8 cellular contexts compared by ENCODE assay signal in the genomic region with DNA sequence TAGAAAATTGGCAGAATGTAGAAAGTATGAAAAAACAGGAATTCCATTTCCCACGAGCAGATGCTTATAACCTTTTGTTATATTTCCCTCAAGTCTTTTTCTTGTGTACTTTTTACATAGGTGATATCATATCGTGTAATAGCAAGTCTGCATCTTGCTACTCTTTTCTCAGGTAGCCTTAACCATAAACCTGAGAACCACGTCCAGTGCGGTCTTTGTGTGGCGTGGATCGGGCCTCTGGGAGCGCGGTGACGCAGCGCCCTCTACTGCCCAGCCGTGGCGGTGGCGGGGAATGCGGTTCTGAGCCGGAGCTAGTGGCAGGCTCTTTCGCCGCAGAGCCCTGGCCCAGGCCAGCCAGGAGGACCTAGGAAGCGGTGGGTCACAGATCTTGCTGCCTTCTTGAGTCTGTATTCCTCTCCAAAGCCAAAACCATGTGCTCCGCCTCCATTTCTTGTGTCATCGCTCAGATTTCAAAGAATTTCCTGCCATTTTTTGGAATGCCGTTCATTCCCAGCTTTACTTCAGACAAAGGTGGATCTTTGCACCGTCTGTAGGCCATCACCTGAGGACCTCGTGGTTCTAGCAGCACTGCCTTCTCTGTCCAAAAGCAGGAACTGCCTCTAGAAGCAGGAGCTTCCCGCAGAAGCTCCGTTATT.
DNase-seq lines count a peak whose midpoint lies in the region; ATAC-seq and TF ChIP-seq lines count a peak whose summit lies in the region.

No MANE protein-coding gene starts in this region.

- H3K4me1 ChIP-seq in CD8-positive, alpha-beta memory T cell (ENCODE audit: insufficient read depth, low read length), result peaks cover 28% of the 10 kb centered on the region
- H3K4me1 ChIP-seq in heart left ventricle (peaks cover 0 to 24% (median 4%) of the 10 kb centered on the region in 12 donors), uterus (no peaks in the 10 kb centered on the region)

- peak in 11 of 12 donors; percentile 95 to 99 (median 97) for TF ChIP-seq CTCF in heart left ventricle (IDR thresholded peaks at IDR 0.05)
- peak; percentile 93 to 97 (median 95) for TF ChIP-seq CTCF in uterus (IDR thresholded peaks at IDR 0.05)

- no peaks in the 10 kb centered on the region for H3K9me3 ChIP-seq in CD8-positive, alpha-beta memory T cell (ENCODE audit: low read length)
- H3K9me3 ChIP-seq in heart left ventricle, result no peaks in the 10 kb centered on the region
- no peaks in the 10 kb centered on the region for H3K9me3 ChIP-seq in uterus

- peak overlapping the region; percentile 8 to 76 (median 65) for H3K4me3 Mint-ChIP-seq in CD8-positive, alpha-beta memory T cell
- H3K4me3 Mint-ChIP-seq in activated naive CD8-positive, alpha-beta T cell treated with anti-CD3 and anti-CD28 coated beads for 36 hours, result peak overlapping the region; percentile 50

- H3K9me3 Mint-ChIP-seq in CD8-positive, alpha-beta memory T cell, result no peaks in the 10 kb centered on the region
- no peaks in the 10 kb centered on the region for H3K9me3 Mint-ChIP-seq in activated naive CD8-positive, alpha-beta T cell treated with anti-CD3 and anti-CD28 coated beads for 36 hours

- H3K27me3 ChIP-seq in CD8-positive, alpha-beta memory T cell (ENCODE audit: insufficient read depth, low read length, poor library complexity, severe bottlenecking), result no peaks in the 10 kb centered on the region
- H3K27me3 ChIP-seq in heart left ventricle (no peaks in the 10 kb centered on the region), uterus (no peaks in the 10 kb centered on the region)

- ATAC-seq in heart left ventricle, result peak; percentile 79 to 92 (median 88)

- POLR2A ChIA-PET in CD8-positive, alpha-beta memory T cell (lab: Charles Lee), result interaction anchor here (0.8 to 1.0 kb wide), 3 partner anchors 72 to 96 kb away, joined by 3 to 4 read pairs (median 3); a partner anchor contains a TSS

- TF ChIP-seq POLR2A in heart left ventricle (IDR thresholded peaks at IDR 0.05), result no peak
- TF ChIP-seq POLR2A in uterus (IDR thresholded peaks at IDR 0.05), result no peak

- peak overlapping the region; percentile 80 to 98 (median 92) for H3K27ac Mint-ChIP-seq in CD8-positive, alpha-beta memory T cell
- peak overlapping the region; percentile 11 for H3K27ac Mint-ChIP-seq in activated naive CD8-positive, alpha-beta T cell treated with anti-CD3 and anti-CD28 coated beads for 36 hours

- 22 to 23% (median 22%) methylated on average over 24 to 25 of the region's 25 CpGs for WGBS in heart left ventricle, 4 donors

- peaks cover 36 to 78% (median 50%) of the 10 kb centered on the region in 3 donors for H3K4me1 Mint-ChIP-seq in CD8-positive, alpha-beta memory T cell
- H3K4me1 Mint-ChIP-seq in activated naive CD8-positive, alpha-beta T cell treated with anti-CD3 and anti-CD28 coated beads for 36 hours, result peaks cover 70% of the 10 kb centered on the region

- DNase-seq in CD8-positive, alpha-beta memory T cell, result peak; percentile 52 to 80 (median 67)
- DNase-seq in HT-29 (ENCODE audit: low spot score) (peak; percentile 69), SW480 (ENCODE audit: low spot score) (peak; percentile 59), heart left ventricle (peak; percentile 70 to 91 (median 83)), putamen (ENCODE audit: low spot score) (peak; percentile 78), uterus (peak; percentile 64 to 81), NCI-H2171 treated with DMSO at 0.1 percent for 48 hours (lab: John Stamatoyannopoulos, UW) (no peak)
- peak; percentile 80 for DNase-seq in activated naive CD8-positive, alpha-beta T cell treated with anti-CD3 and anti-CD28 coated beads for 36 hours

- H3K4me3 ChIP-seq in CD8-positive, alpha-beta memory T cell (ENCODE audit: low read length), result no peak overlapping the region
- H3K4me3 ChIP-seq in heart left ventricle (no peak overlapping the region), uterus (no peak overlapping the region)

- H3K27me3 Mint-ChIP-seq in CD8-positive, alpha-beta memory T cell, result no peaks in the 10 kb centered on the region
- no peaks in the 10 kb centered on the region for H3K27me3 Mint-ChIP-seq in activated naive CD8-positive, alpha-beta T cell treated with anti-CD3 and anti-CD28 coated beads for 36 hours

- H3K36me3 ChIP-seq in CD8-positive, alpha-beta memory T cell (ENCODE audit: insufficient read depth, low read length), result no peaks in the 10 kb centered on the region
- H3K36me3 ChIP-seq in heart left ventricle (peaks cover 0 to 53% (median 23%) of the 10 kb centered on the region in 9 donors), uterus (no peaks in the 10 kb centered on the region)

- intact Hi-C loops in heart left ventricle (cut with DNase I) (loop anchor here in 9 of 10 donors (1.0 to 10.0 kb wide), 8 partner anchors 81 to 994 kb away; no protein-coding TSS in a partner anchor), uterus (cut with DNase I; ENCODE audit: low total_unique reads) (loop anchor here (10.0 kb wide), 1 partner anchor 94 kb away; no protein-coding TSS in a partner anchor)

- CTCF ChIA-PET in CD8-positive, alpha-beta memory T cell (lab: Charles Lee), result interaction anchor here (0.6 to 6.2 kb wide), 34 partner anchors 9 to 991 kb away, joined by 3 to 124 read pairs (median 5); a partner anchor contains a TSS

- peaks cover 0 to 86% (median 7%) of the 10 kb centered on the region in 3 donors for H3K36me3 Mint-ChIP-seq in CD8-positive, alpha-beta memory T cell
- H3K36me3 Mint-ChIP-seq in activated naive CD8-positive, alpha-beta T cell treated with anti-CD3 and anti-CD28 coated beads for 36 hours, result peaks cover 12% of the 10 kb centered on the region

- no peak overlapping the region for H3K27ac ChIP-seq in CD8-positive, alpha-beta memory T cell (ENCODE audit: low read depth, low read length)
- H3K27ac ChIP-seq in heart left ventricle, result no peak overlapping the region
- H3K27ac ChIP-seq in uterus, result no peak overlapping the region
